In genomic region chr1:25482211-25482610, GRCh38 we compare ENCODE assay signal across 24 cellular contexts. TPM values are rescaled to one million over a fixed set of nuclear protein-coding genes. Genes with fewer than 3 reads are reported as not detected.
A peak's percentile ranks its signal among the peaks of the same experiment; 100 is the strongest.
DNase-seq lines count a peak whose midpoint lies in the region; ATAC-seq and TF ChIP-seq lines count a peak whose summit lies in the region.
"Had no signal": no experiment of that assay in that cellular context is flagged by ENCODE, and none has a peak within 500 bp of the region (broad histone marks: within the 10 kb centered on the region; RNA-seq: fewer than 3 reads in every experiment).

No MANE protein-coding gene starts in this region.

- DNase-seq in MCF 10A (ENCODE audit: unreplicated experiment): no peak
- DNase-seq in breast epithelium (ENCODE audit: low spot score in 2 of 2): no peak
- no peak for DNase-seq in immature natural killer cell
- DNase-seq in stimulated activated effector memory CD8-positive, alpha-beta T cell treated with anti-CD3 and anti-CD28 coated beads, Interleukin-12 subunit alpha, Interleukin-12 subunit beta, amount 100 ng/mL, for 72 hours (ENCODE audit: low spot score in 2 of 2): no peak
- no peak for DNase-seq in HK-2 (ENCODE audit: unreplicated experiment)
- DNase-seq: brain microvascular endothelial cell; colonic mucosa; DMS 273 treated with DMSO at 0.1 percent for 48 hours; H7; MM.1S; mucosa of descending colon; NCI-H146; NCI-H526; small intestine; stimulated activated CD4-positive, alpha-beta T cell treated with anti-CD3 and anti-CD28 coated beads, Interleukin-2, amount 100 ng/mL, for 24 hours; testis had no signal

- no peak overlapping the region for H3K4me3 ChIP-seq in breast epithelium
- H3K4me3 ChIP-seq: colonic mucosa, mucosa of descending colon, testis had no signal

- H3K36me3 Mint-ChIP-seq in MCF 10A (ENCODE audit: insufficient read depth, unreplicated experiment) (peaks cover 19% of the 10 kb centered on the region), immature natural killer cell (peaks cover 0 to 9% (median 0%) of the 10 kb centered on the region in 3 donors)
- peaks cover 39% of the 10 kb centered on the region for H3K36me3 Mint-ChIP-seq in activated T-helper 17 cell treated with anti-CD3 and anti-CD28 coated beads, Interleukin-2, amount 50 U/mL, for 72 hours (ENCODE audit: low read depth)
- H3K36me3 Mint-ChIP-seq in stimulated activated effector memory CD8-positive, alpha-beta T cell treated with anti-CD3 and anti-CD28 coated beads, Interleukin-12 subunit alpha, Interleukin-12 subunit beta, amount 100 ng/mL, for 72 hours: peaks cover 47% of the 10 kb centered on the region

- H3K4me1 Mint-ChIP-seq in MCF 10A (ENCODE audit: insufficient read depth, unreplicated experiment) (peaks cover 6% of the 10 kb centered on the region), immature natural killer cell (peaks cover 0 to 6% of the 10 kb centered on the region in 2 donors)
- H3K4me1 Mint-ChIP-seq in activated T-helper 17 cell treated with anti-CD3 and anti-CD28 coated beads, Interleukin-2, amount 50 U/mL, for 72 hours: peaks cover 5% of the 10 kb centered on the region
- H3K4me1 Mint-ChIP-seq in stimulated activated effector memory CD8-positive, alpha-beta T cell treated with anti-CD3 and anti-CD28 coated beads, Interleukin-12 subunit alpha, Interleukin-12 subunit beta, amount 100 ng/mL, for 72 hours: peaks cover 1% of the 10 kb centered on the region

- ATAC-seq in activated T-helper 17 cell treated with anti-CD3 and anti-CD28 coated beads, Interleukin-2, amount 50 U/mL, for 72 hours (replicated peaks): no peak
- ATAC-seq in stimulated activated effector memory CD8-positive, alpha-beta T cell treated with anti-CD3 and anti-CD28 coated beads, Interleukin-12 subunit alpha, Interleukin-12 subunit beta, amount 100 ng/mL, for 72 hours: no peak
- ATAC-seq in GM18505 (IDR thresholded peaks at IDR 0.05; ENCODE audit: unreplicated experiment) (no peak), HG02870 (IDR thresholded peaks at IDR 0.05; ENCODE audit: unreplicated experiment) (no peak)
- ATAC-seq: activated CD4-positive, CD25-positive, alpha-beta regulatory T cell treated with anti-CD3 and anti-CD28 coated beads, Interleukin-2, amount 50 U/mL, for 24 hours; mucosa of descending colon; stimulated activated memory B cell treated with anti-CD40 and anti-IgM and Interleukin-4, amounts not matched to agents 10 μg/mL and 1 μg/mL and 100 μg/mL, for 72 hours had no signal

- H3K27me3 ChIP-seq in breast epithelium: no peaks in the 10 kb centered on the region
- H3K27me3 ChIP-seq: brain microvascular endothelial cell, colonic mucosa, testis had no signal

- TF ChIP-seq CTCF in MCF 10A (IDR thresholded peaks at IDR 0.05; ENCODE audit: unreplicated experiment) (no peak), breast epithelium (IDR thresholded peaks at IDR 0.05) (no peak)

- TF ChIP-seq POLR2A in breast epithelium (IDR thresholded peaks at IDR 0.05) (no peak), GM18505 (IDR thresholded peaks at IDR 0.05; ENCODE audit: borderline replicate concordance, extremely low read depth, insufficient read depth, insufficient read length) (no peak)

- H3K27me3 Mint-ChIP-seq in MCF 10A (ENCODE audit: insufficient read depth, unreplicated experiment): no peaks in the 10 kb centered on the region
- no peaks in the 10 kb centered on the region for H3K27me3 Mint-ChIP-seq in activated T-helper 17 cell treated with anti-CD3 and anti-CD28 coated beads, Interleukin-2, amount 50 U/mL, for 72 hours
- no peaks in the 10 kb centered on the region for H3K27me3 Mint-ChIP-seq in immature natural killer cell (ENCODE audit: low read depth in 3 of 3)
- H3K27me3 Mint-ChIP-seq: stimulated activated memory B cell treated with anti-CD40 and anti-IgM and Interleukin-4, amounts not matched to agents 10 μg/mL and 1 μg/mL and 100 μg/mL, for 72 hours had no signal

- H3K4me1 ChIP-seq in breast epithelium: no peaks in the 10 kb centered on the region
- H3K4me1 ChIP-seq: colonic mucosa had no signal

- CTCF ChIA-PET in MCF 10A (lab: Yijun Ruan, JAX): interaction anchor here (0.6 to 1.0 kb wide), 3 partner anchors 13 to 474 kb away, joined by 3 to 4 read pairs (median 3); no protein-coding TSS in a partner anchor

- H3K27ac ChIP-seq in breast epithelium: no peak overlapping the region
- H3K27ac ChIP-seq: brain microvascular endothelial cell, colonic mucosa, RWPE1, testis had no signal

- H3K4me3 Mint-ChIP-seq in MCF 10A (ENCODE audit: unreplicated experiment) (no peak overlapping the region), immature natural killer cell (no peak overlapping the region)
- H3K4me3 Mint-ChIP-seq in activated T-helper 17 cell treated with anti-CD3 and anti-CD28 coated beads, Interleukin-2, amount 50 U/mL, for 72 hours: no peak overlapping the region
- H3K4me3 Mint-ChIP-seq in stimulated activated effector memory CD8-positive, alpha-beta T cell treated with anti-CD3 and anti-CD28 coated beads, Interleukin-12 subunit alpha, Interleukin-12 subunit beta, amount 100 ng/mL, for 72 hours: no peak overlapping the region
- H3K4me3 Mint-ChIP-seq: activated T-helper 1 cell treated with anti-CD3 and anti-CD28 coated beads, Interleukin-12 subunit alpha, Interleukin-12 subunit beta, Interleukin-2, Interleukin-4 antibody, amounts not matched to agents 30 ng/mL and 10 ng/mL and 1 ng/mL, durations not matched to agents 14 hours and 24 hours and 36 hours; CD14-positive monocyte; stimulated activated memory B cell treated with anti-CD40 and anti-IgM and Interleukin-4, amounts not matched to agents 10 μg/mL and 1 μg/mL and 100 μg/mL, for 72 hours had no signal

- H3K9me3 Mint-ChIP-seq in MCF 10A (ENCODE audit: unreplicated experiment) (no peaks in the 10 kb centered on the region), immature natural killer cell (no peaks in the 10 kb centered on the region)
- H3K9me3 Mint-ChIP-seq in activated T-helper 17 cell treated with anti-CD3 and anti-CD28 coated beads, Interleukin-2, amount 50 U/mL, for 72 hours: no peaks in the 10 kb centered on the region
- H3K9me3 Mint-ChIP-seq in stimulated activated effector memory CD8-positive, alpha-beta T cell treated with anti-CD3 and anti-CD28 coated beads, Interleukin-12 subunit alpha, Interleukin-12 subunit beta, amount 100 ng/mL, for 72 hours: no peaks in the 10 kb centered on the region
- H3K9me3 Mint-ChIP-seq: activated T-helper 1 cell treated with anti-CD3 and anti-CD28 coated beads, Interleukin-12 subunit alpha, Interleukin-12 subunit beta, Interleukin-2, Interleukin-4 antibody, amounts not matched to agents 30 ng/mL and 10 ng/mL and 1 ng/mL, durations not matched to agents 14 hours and 24 hours and 36 hours; CD14-positive monocyte; stimulated activated memory B cell treated with anti-CD40 and anti-IgM and Interleukin-4, amounts not matched to agents 10 μg/mL and 1 μg/mL and 100 μg/mL, for 72 hours had no signal

- H3K9me3 ChIP-seq in breast epithelium: no peaks in the 10 kb centered on the region
- H3K9me3 ChIP-seq: colonic mucosa, mucosa of descending colon, testis had no signal

- no peaks in the 10 kb centered on the region for H3K36me3 ChIP-seq in breast epithelium
- H3K36me3 ChIP-seq: colonic mucosa had no signal

- intact Hi-C loops in MCF 10A (cut with micrococcal nuclease): no loop called here
- intact Hi-C loops in breast epithelium (cut with DNase I; ENCODE audit: low total_unique reads): no loop called here

- no TSS peak for BruUV-seq in MCF 10A (replicated peaks; lab: Mats Ljungman, UMichigan)

- POLR2A ChIA-PET in MCF 10A (lab: Yijun Ruan, JAX): interaction anchor here (0.6 kb wide), 1 partner anchor 410 kb away, joined by 3 read pairs; no protein-coding TSS in a partner anchor

- H3K27ac Mint-ChIP-seq in MCF 10A (ENCODE audit: low read depth, unreplicated experiment) (peak overlapping the region; percentile 18), immature natural killer cell (peak overlapping the region in 4 of 6 donors; percentile 9 to 48 (median 20))
- H3K27ac Mint-ChIP-seq in activated T-helper 17 cell treated with anti-CD3 and anti-CD28 coated beads, Interleukin-2, amount 50 U/mL, for 72 hours: peak overlapping the region; percentile 67
- H3K27ac Mint-ChIP-seq in stimulated activated effector memory CD8-positive, alpha-beta T cell treated with anti-CD3 and anti-CD28 coated beads, Interleukin-12 subunit alpha, Interleukin-12 subunit beta, amount 100 ng/mL, for 72 hours: peak overlapping the region; percentile 2
- H3K27ac Mint-ChIP-seq: activated T-helper 1 cell treated with anti-CD3 and anti-CD28 coated beads, Interleukin-12 subunit alpha, Interleukin-12 subunit beta, Interleukin-2, Interleukin-4 antibody, amounts not matched to agents 30 ng/mL and 10 ng/mL and 1 ng/mL, durations not matched to agents 14 hours and 24 hours and 36 hours; stimulated activated memory B cell treated with anti-CD40 and anti-IgM and Interleukin-4, amounts not matched to agents 10 μg/mL and 1 μg/mL and 100 μg/mL, for 72 hours had no signal

RNA-seq across cellular contexts. Expression of gene MACO1, which starts 51.5 kb away (rescaled TPM):
- total RNA-seq in MCF 10A (2022) (17.4 and 19.3 TPM in 2 replicates), breast epithelium (10 to 100 TPM; 15.0 to 24.0 (median 17.7) TPM)
- 10 to 100 TPM; 12.4 to 18.8 TPM for total RNA-seq in activated T-helper 17 cell treated with anti-CD3 and anti-CD28 coated beads, Interleukin-2, amount 50 U/mL, for 72 hours
- polyA plus RNA-seq in immature natural killer cell: 1 to 10 TPM in 2 of 3 donors, under 1 TPM in 1; 0.45 to 5.2 (median 3.7) TPM

Comparison
In these comparisons a context has a peak if more than half of its experiments do, and no peak if none do; other contexts are left out.
1. H3K27ac Mint-ChIP-seq: peak in every context shown above with its lines; median percentile 67 in activated T-helper 17 cell treated with anti-CD3 and anti-CD28 coated beads, Interleukin-2, amount 50 U/mL, for 72 hours; 20 in immature natural killer cell; 18 in MCF 10A; 2 in stimulated activated effector memory CD8-positive, alpha-beta T cell treated with anti-CD3 and anti-CD28 coated beads, Interleukin-12 subunit alpha, Interleukin-12 subunit beta, amount 100 ng/mL, for 72 hours.